In genomic region chr13:41611385-41611784, GRCh38 we compare ENCODE assay signal across 1 cellular context.
TF ChIP-seq lines count a peak whose summit lies in the region.

No MANE protein-coding gene starts in this region.

TF ChIP-seq in H1, 55 proteins besides CTCF, POLR2A, EP300 and RAD21:
- no peak for TF ChIP-seq KDM4A (IDR thresholded peaks at IDR 0.05; ENCODE audit: low read depth, low read length, severe bottlenecking)
- TF ChIP-seq PHF8 (conservative IDR thresholded peaks at IDR 0.05; ENCODE audit: low read depth, low read length): no peak
- TF ChIP-seq USF2 (IDR thresholded peaks at IDR 0.05; ENCODE audit: low read length): no peak
- no peak for TF ChIP-seq SUZ12 (IDR thresholded peaks at IDR 0.05; ENCODE audit: low read length)
- no peak for TF ChIP-seq POLR2AphosphoS5 (IDR thresholded peaks at IDR 0.05; ENCODE audit: low read depth, low read length)
- no peak for TF ChIP-seq TBP (IDR thresholded peaks at IDR 0.05; ENCODE audit: low read depth, low read length)
- TF ChIP-seq TEAD4 (IDR thresholded peaks at IDR 0.05; ENCODE audit: low read depth, low read length): no peak
- TF ChIP-seq RBBP5 (IDR thresholded peaks at IDR 0.05; ENCODE audit: borderline replicate concordance, low read depth, low read length): no peak
